In the genomic region with DNA sequence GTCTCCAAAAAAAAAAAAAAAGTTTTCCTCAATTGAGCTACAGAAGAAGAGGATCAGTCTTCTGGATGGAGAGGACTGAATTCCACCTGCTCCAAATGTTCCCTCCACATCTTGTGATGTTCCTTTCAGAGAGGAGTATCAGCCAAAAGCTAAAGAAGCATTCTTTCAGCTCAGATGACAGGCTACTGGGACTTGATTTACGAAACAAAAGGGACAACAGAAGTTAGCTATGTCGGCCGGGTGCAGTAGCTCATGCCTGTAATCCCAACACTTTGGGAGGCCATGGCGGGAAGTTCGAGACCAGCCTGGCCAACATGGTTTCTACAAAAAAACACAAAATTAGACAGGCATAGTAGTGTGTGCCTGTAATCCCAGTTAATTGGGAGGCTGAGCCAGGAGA, we compare ENCODE assay signal across 19 cellular contexts. TPM values are rescaled to one million over a fixed set of nuclear protein-coding genes. Genes with fewer than 3 reads are reported as not detected.
DNase-seq lines count a peak whose midpoint lies in the region; TF ChIP-seq lines count a peak whose summit lies in the region.
"Had no signal": no experiment of that assay in that cellular context is flagged by ENCODE, and none has a peak within 500 bp of the region (broad histone marks: within the 10 kb centered on the region; RNA-seq: fewer than 3 reads in every experiment).

No MANE protein-coding gene starts in this region.

- peak overlapping the region; percentile 56; the same call in 1 of the 2 replicates for H3K9ac ChIP-seq in BLaER1
- H3K9ac ChIP-seq in H9 (ENCODE audit: extremely low read depth, insufficient read length, low read length) = no peak overlapping the region

- H4K5ac ChIP-seq in H9 (ENCODE audit: insufficient read length, low read depth, low read length) = no peak overlapping the region

- peaks cover 61% of the 10 kb centered on the region for H3K36me3 ChIP-seq in BLaER1

- H2AK5ac ChIP-seq in H9 (ENCODE audit: insufficient read length, low read length) = no peak overlapping the region

- no peak overlapping the region for H2BK5ac ChIP-seq in H9 (ENCODE audit: insufficient read length, low read length)

- no peak overlapping the region for H3K18ac ChIP-seq in H9 (ENCODE audit: insufficient read length, low read depth, low read length)

- H3K27me3 Mint-ChIP-seq in H9 (ENCODE audit: low read depth) (no peaks in the 10 kb centered on the region), glutamatergic neuron (ENCODE audit: unreplicated experiment) (peaks cover 1% of the 10 kb centered on the region), progenitor cell of endocrine pancreas (no peaks in the 10 kb centered on the region)
- H3K27me3 Mint-ChIP-seq: CD4-positive, alpha-beta memory T cell had no signal

- H3K4me3 Mint-ChIP-seq in H9 = peak overlapping the region in 1 of 2 experiments; percentile 50; a peak in 1 of 5 replicates
- no peak overlapping the region for H3K4me3 Mint-ChIP-seq in glutamatergic neuron (ENCODE audit: unreplicated experiment)
- no peak overlapping the region for H3K4me3 Mint-ChIP-seq in progenitor cell of endocrine pancreas (ENCODE audit: low read depth)
- H3K4me3 Mint-ChIP-seq: CD4-positive, alpha-beta memory T cell had no signal

- peaks cover 32% of the 10 kb centered on the region for H3K9me3 ChIP-seq in BLaER1
- H3K9me3 ChIP-seq in H9 (ENCODE audit: control insufficient read depth, low read depth, low read length) = no peaks in the 10 kb centered on the region
- H3K9me3 ChIP-seq: HAP-1, MG63, SJSA1 had no signal

- H3K79me1 ChIP-seq in H9 (ENCODE audit: insufficient read depth, low read depth, low read length, poor library complexity, severe bottlenecking) = no peaks in the 10 kb centered on the region

- no peaks in the 10 kb centered on the region for H3K23me2 ChIP-seq in H9 (ENCODE audit: insufficient read length, low read depth, low read length, poor library complexity, severe bottlenecking)

- no peak overlapping the region for H3K23ac ChIP-seq in H9 (ENCODE audit: insufficient read length, low read depth, low read length)

- no peak overlapping the region for H4K91ac ChIP-seq in H9 (ENCODE audit: insufficient read length, low read depth, low read length)

- TF ChIP-seq CTCF in H9 (conservative IDR thresholded peaks at IDR 0.05) = no peak
- no peak for TF ChIP-seq CTCF in glutamatergic neuron (IDR thresholded peaks at IDR 0.05; ENCODE audit: partially characterized antibody, unreplicated experiment)
- no peak for TF ChIP-seq CTCF in progenitor cell of endocrine pancreas (IDR thresholded peaks at IDR 0.05; ENCODE audit: unreplicated experiment)

- H2BK15ac ChIP-seq in H9 (ENCODE audit: low read depth, low read length) = no peak overlapping the region

- no peak overlapping the region for H4K8ac ChIP-seq in H9 (replicated peaks; ENCODE audit: insufficient read length, low read depth, low read length)

- H3K14ac ChIP-seq in H9 (ENCODE audit: insufficient read depth, low read length) = no peak overlapping the region

- H3K4me2 ChIP-seq in BLaER1 (peak overlapping the region; percentile 96), H9 (ENCODE audit: insufficient read depth, insufficient read length, low read length) (no peak overlapping the region)

- peak overlapping the region in 2 of 3 experiments; percentile 30 to 53; a peak in 4 of 7 replicates for H3K27ac Mint-ChIP-seq in H9
- peak overlapping the region; percentile 33 for H3K27ac Mint-ChIP-seq in glutamatergic neuron (ENCODE audit: unreplicated experiment)
- H3K27ac Mint-ChIP-seq in progenitor cell of endocrine pancreas = peak overlapping the region; percentile 24

- no peaks in the 10 kb centered on the region; a peak in 1 of 5 replicates for H3K9me3 Mint-ChIP-seq in H9
- H3K9me3 Mint-ChIP-seq in glutamatergic neuron (ENCODE audit: unreplicated experiment) = peaks cover 6% of the 10 kb centered on the region
- H3K9me3 Mint-ChIP-seq in progenitor cell of endocrine pancreas (ENCODE audit: low read depth) = no peaks in the 10 kb centered on the region
- H3K9me3 Mint-ChIP-seq: CD4-positive, alpha-beta memory T cell had no signal

- H4K20me1 ChIP-seq in BLaER1 (peaks cover 19% of the 10 kb centered on the region), H9 (ENCODE audit: control insufficient read depth, insufficient read depth, insufficient read length) (no peaks in the 10 kb centered on the region)

- H3T11ph ChIP-seq in H9 (ENCODE audit: low read length) = no peak overlapping the region

- peaks cover 43 to 59% (median 49%) of the 10 kb centered on the region in 3 experiments for H3K36me3 Mint-ChIP-seq in H9 (ENCODE audit: insufficient read depth in 1 of 3, low read depth in 3 of 3)
- H3K36me3 Mint-ChIP-seq in glutamatergic neuron (ENCODE audit: unreplicated experiment) = peaks cover 6% of the 10 kb centered on the region
- peaks cover 25% of the 10 kb centered on the region for H3K36me3 Mint-ChIP-seq in progenitor cell of endocrine pancreas (ENCODE audit: insufficient read depth)

- WGBS in H9 (ENCODE audit: extremely low coverage, insufficient read length, low lambda C conversion rate) = no CpG with 5 or more reads among the region's 5 CpGs

- peak overlapping the region; percentile 91 for H3K27ac ChIP-seq in BLaER1
- H3K27ac ChIP-seq in H9 (ENCODE audit: insufficient read length, low read depth, low read length) = no peak overlapping the region
- H3K27ac ChIP-seq: HL-60, SJSA1 had no signal

- H3K56ac ChIP-seq in H9 (ENCODE audit: insufficient read length, low read depth, low read length) = no peak overlapping the region

- H2BK20ac ChIP-seq in H9 (ENCODE audit: low read depth, low read length, poor library complexity, severe bottlenecking) = no peak overlapping the region

- H3K4me1 ChIP-seq in BLaER1 (peaks cover 96% of the 10 kb centered on the region), H9 (ENCODE audit: insufficient read depth, low read length) (no peaks in the 10 kb centered on the region; the same call in 1 of the 2 replicates)

- H3K27me3 ChIP-seq in BLaER1 (no peaks in the 10 kb centered on the region), H9 (ENCODE audit: insufficient read depth, low read length) (no peaks in the 10 kb centered on the region)
- H3K27me3 ChIP-seq: MG63, SJSA1 had no signal

- no peak overlapping the region for H2BK12ac ChIP-seq in H9 (ENCODE audit: insufficient read length, low read depth, low read length)

- H3K4me1 Mint-ChIP-seq in H9 (peaks cover 13 to 27% of the 10 kb centered on the region in 2 experiments), glutamatergic neuron (ENCODE audit: low read depth, unreplicated experiment) (peaks cover 23% of the 10 kb centered on the region), progenitor cell of endocrine pancreas (ENCODE audit: low read depth) (no peaks in the 10 kb centered on the region)

- H3K4me3 ChIP-seq in BLaER1 = peak overlapping the region; percentile 44; the same call in 1 of the 2 replicates
- H3K4me3 ChIP-seq: HAP-1, K562, MG63, SJSA1 had no signal

- H2BK120ac ChIP-seq in H9 (ENCODE audit: low read depth, low read length, poor library complexity, severe bottlenecking) = no peak overlapping the region

- H2AFZ ChIP-seq in H9 (ENCODE audit: low read length) = no peak overlapping the region

- peak; percentile 35 for DNase-seq in H9
- DNase-seq in glutamatergic neuron = no peak
- DNase-seq in progenitor cell of endocrine pancreas (ENCODE audit: low spot score, unreplicated experiment) = no peak
- no peak for DNase-seq in NCI-H510A treated with DMSO at 0.1 percent for 48 hours (lab: John Stamatoyannopoulos, UW)
- no peak for DNase-seq in hepatic stellate cell (ENCODE audit: low spot score)
- no peak for DNase-seq in NOMO-1 (lab: John Stamatoyannopoulos, UW; ENCODE audit: unreplicated experiment in 2 of 2)
- DNase-seq: CD4-positive, alpha-beta memory T cell; DND-41; MG63; NCI-H1417; NCI-H1694 treated with DMSO at 0.1 percent for 48 hours; NCI-H2081 treated with DMSO at 0.1 percent for 48 hours; NCI-H2171 treated with DMSO at 0.1 percent for 48 hours; NCI-H526 had no signal

- H3K4ac ChIP-seq in H9 (ENCODE audit: low read depth, low read length) = no peak overlapping the region

- peaks cover 23% of the 10 kb centered on the region; the same call in 1 of the 2 replicates for H3K79me2 ChIP-seq in H9 (ENCODE audit: insufficient read depth, low read length)

RNA-seq across cellular contexts. Expression of gene DAGLB, which starts 7.4 kb away (rescaled TPM):
- total RNA-seq in H9 (2021) (41.9 and 46.4 TPM in 2 replicates), glutamatergic neuron (ENCODE audit: unreplicated experiment) (63.2 TPM), progenitor cell of endocrine pancreas (30.3 and 31.2 TPM in 2 replicates)

RNA-seq across cellular contexts. Expression of gene KDELR2, which starts 43.6 kb away (rescaled TPM):
- total RNA-seq in H9 (2021) = 86.5 and 91.8 TPM in 2 replicates
- 56.1 TPM for total RNA-seq in glutamatergic neuron (ENCODE audit: unreplicated experiment)
- 76.5 and 86.4 TPM in 2 replicates for total RNA-seq in progenitor cell of endocrine pancreas
